In genomic region chr6:52664185-52664990, GRCh38 we compare ENCODE assay signal across 8 cellular contexts. TPM values are rescaled to one million over a fixed set of nuclear protein-coding genes. Genes with fewer than 3 reads are reported as not detected.
DNase-seq lines count a peak whose midpoint lies in the region; ATAC-seq and TF ChIP-seq lines count a peak whose summit lies in the region.

No MANE protein-coding gene starts in this region.

- DNase-seq in DMS 273 (lab: John Stamatoyannopoulos, UW; ENCODE audit: unreplicated experiment) (peak; percentile 98), HT1080 (ENCODE audit: low read depth) (peak; percentile 95), NOMO-1 (lab: John Stamatoyannopoulos, UW; ENCODE audit: unreplicated experiment in 2 of 2) (peak; percentile 88 to 90), epithelial cell of proximal tubule (ENCODE audit: low read depth) (peak; percentile 70), middle frontal gyrus (ENCODE audit: extremely low spot score, low spot score) (peak; percentile 82)
- DNase-seq in activated CD8-positive, alpha-beta memory T cell treated with anti-CD3 and anti-CD28 coated beads, Interleukin-2, amount 50 U/mL, for 48 hours, result peak; percentile 87
- peak; percentile 7 to 23 for DNase-seq in stimulated activated CD8-positive, alpha-beta memory T cell treated with anti-CD3 and anti-CD28 coated beads, Interleukin-4, amount 100 ng/mL, for 4 hours (ENCODE audit: low read depth in 2 of 2, low spot score in 1 of 2)

- TF ChIP-seq CTCF in epithelial cell of proximal tubule (conservative IDR thresholded peaks at IDR 0.05; ENCODE audit: low read depth, low read length), result no peak

- H3K4me3 ChIP-seq in epithelial cell of proximal tubule (ENCODE audit: low read depth, low read length), result peak overlapping the region; percentile 73

- peak; percentile 90 for ATAC-seq in GM21423 (IDR thresholded peaks at IDR 0.05; ENCODE audit: unreplicated experiment)

RNA-seq across cellular contexts. Expression of gene TMEM14A, which starts 6.5 kb away (rescaled TPM):
- 48.9 and 50.5 TPM in 2 replicates for total RNA-seq in HT1080 (2014; rRNA removed; shearing (Covaris generic))
- 52.0 and 62.4 TPM in 2 replicates for polyA plus RNA-seq in HT1080 (2015; cell fraction: cytosol; rRNA removed)
- polyA plus RNA-seq in HT1080 (2015; cell fraction: nucleus; rRNA removed), result 21.6 and 28.8 TPM in 2 replicates
- total RNA-seq in epithelial cell of proximal tubule, result 51.8 and 61.6 TPM in 2 replicates

Comparison
In these comparisons a context has a peak if more than half of its experiments do, and no peak if none do; other contexts are left out.
1. Peak in every context shown above with its lines: DNase-seq, ATAC-seq and H3K4me3 ChIP-seq.
2. DNase-seq: peak in every context shown above with its lines; median percentile 98 in DMS 273; 95 in HT1080; 89 in NOMO-1; 87 in activated CD8-positive, alpha-beta memory T cell treated with anti-CD3 and anti-CD28 coated beads, Interleukin-2, amount 50 U/mL, for 48 hours; 82 in middle frontal gyrus; 70 in epithelial cell of proximal tubule; 15 in stimulated activated CD8-positive, alpha-beta memory T cell treated with anti-CD3 and anti-CD28 coated beads, Interleukin-4, amount 100 ng/mL, for 4 hours.